ENCODE assay signal across 9 cellular contexts in genomic region chr2:182186132-182186735, GRCh38.
DNase-seq lines count a peak whose midpoint lies in the region; ATAC-seq and TF ChIP-seq lines count a peak whose summit lies in the region.
"Had no signal": no experiment of that assay in that cellular context is flagged by ENCODE, and none has a peak within 500 bp of the region (broad histone marks: within the 10 kb centered on the region; RNA-seq: fewer than 3 reads in every experiment).

No MANE protein-coding gene starts in this region.

- H3K9me3 Mint-ChIP-seq in MCF 10A (ENCODE audit: unreplicated experiment), result peaks cover 8% of the 10 kb centered on the region

- no peaks in the 10 kb centered on the region for H3K4me1 Mint-ChIP-seq in MCF 10A (ENCODE audit: insufficient read depth, unreplicated experiment)

- peak; percentile 58 for TF ChIP-seq CTCF in MCF 10A (IDR thresholded peaks at IDR 0.05; ENCODE audit: unreplicated experiment)

- H3K27ac Mint-ChIP-seq in MCF 10A (ENCODE audit: low read depth, unreplicated experiment), result no peak overlapping the region
- H3K27ac Mint-ChIP-seq: activated naive CD4-positive, alpha-beta T cell treated with anti-CD3 and anti-CD28 coated beads, Interleukin-2, amount 50 U/mL, for 72 hours had no signal

- POLR2A ChIA-PET in MCF 10A (lab: Yijun Ruan, JAX), result interaction anchor here (1.2 kb wide), 1 partner anchor 463 kb away, joined by 4 read pairs; no protein-coding TSS in a partner anchor

- CTCF ChIA-PET in MCF 10A (lab: Yijun Ruan, JAX), result interaction anchor here (0.5 to 6.0 kb wide), 43 partner anchors 9 to 792 kb away, joined by 3 to 138 read pairs (median 3); no protein-coding TSS in a partner anchor

- no peaks in the 10 kb centered on the region for H3K27me3 Mint-ChIP-seq in MCF 10A (ENCODE audit: insufficient read depth, unreplicated experiment)

- no TSS peak for BruUV-seq in MCF 10A (replicated peaks; lab: Mats Ljungman, UMichigan)

- H3K4me3 Mint-ChIP-seq in MCF 10A (ENCODE audit: unreplicated experiment), result no peak overlapping the region

- intact Hi-C loops in MCF 10A (cut with micrococcal nuclease), result loop anchor here (1.0 to 10.0 kb wide), 4 partner anchors 401 to 909 kb away; no protein-coding TSS in a partner anchor

- H3K36me3 Mint-ChIP-seq in MCF 10A (ENCODE audit: insufficient read depth, unreplicated experiment), result no peaks in the 10 kb centered on the region

- peak; percentile 63 for ATAC-seq in HG03095 (IDR thresholded peaks at IDR 0.05; ENCODE audit: unreplicated experiment)

- DNase-seq in NOMO-1 treated with DMSO at 0.1 percent for 48 hours (lab: John Stamatoyannopoulos, UW; ENCODE audit: unreplicated experiment) (peak; percentile 28), NOMO-1 treated with dmso at 0.1 percent for 144 hours (lab: John Stamatoyannopoulos, UW; ENCODE audit: unreplicated experiment) (no peak), NCI-H446 (lab: John Stamatoyannopoulos, UW) (peak; percentile 48 to 66), MCF 10A (ENCODE audit: unreplicated experiment) (peak; percentile 66), left kidney (ENCODE audit: low read depth, low spot score) (peak; percentile 56)
- no peak for DNase-seq in stimulated activated CD4-positive, alpha-beta T cell treated with anti-CD3 and anti-CD28 coated beads, Interleukin-2, amount 100 ng/mL, for 48 hours
- DNase-seq in activated effector memory CD4-positive, alpha-beta T cell treated with Interleukin-2 at 50 U/mL for 16 hours, result no peak

Comparison
In these comparisons a context has a peak if more than half of its experiments do, and no peak if none do; other contexts are left out.
1. DNase-seq: peak in NOMO-1 treated with DMSO at 0.1 percent for 48 hours (single experiment), NCI-H446 (2 of 2), MCF 10A (single experiment) and left kidney (single experiment); none in NOMO-1 treated with dmso at 0.1 percent for 144 hours (single experiment), stimulated activated CD4-positive, alpha-beta T cell treated with anti-CD3 and anti-CD28 coated beads, Interleukin-2, amount 100 ng/mL, for 48 hours (0 of 2) and activated effector memory CD4-positive, alpha-beta T cell treated with Interleukin-2 at 50 U/mL for 16 hours (single experiment).